Comparison of ENCODE assay signal across 25 cellular contexts in the genomic region with DNA sequence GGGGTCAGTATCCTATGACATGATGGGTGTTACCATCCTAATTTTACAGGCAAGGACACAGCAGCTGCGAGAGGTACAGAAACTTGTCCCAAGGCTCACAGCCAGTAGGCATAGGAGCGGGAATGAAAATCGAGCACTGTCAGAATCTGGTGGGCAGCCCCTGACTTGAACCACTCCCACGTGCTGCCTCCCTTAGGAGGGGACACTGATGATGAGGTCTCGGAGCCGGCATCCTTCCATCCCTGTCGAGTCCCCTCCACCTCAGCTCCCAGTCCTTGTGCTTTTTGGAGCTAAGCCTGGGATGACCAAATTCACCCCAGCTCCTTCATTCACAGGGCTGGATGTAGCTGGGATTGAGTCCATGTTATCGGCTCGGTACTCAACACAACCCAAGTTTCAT. TPM values are rescaled to one million over a fixed set of nuclear protein-coding genes. Genes with fewer than 3 reads are reported as not detected.
"Had no signal": no experiment of that assay in that cellular context is flagged by ENCODE, and none has a peak within 500 bp of the region (broad histone marks: within the 10 kb centered on the region; RNA-seq: fewer than 3 reads in every experiment).

No MANE protein-coding gene starts in this region.

- H2AFZ ChIP-seq: neural progenitor cell had no signal

- ATAC-seq: effector memory CD8-positive, alpha-beta T cell; sciatic nerve; stimulated activated effector memory CD8-positive, alpha-beta T cell treated with anti-CD3 and anti-CD28 coated beads, Interleukin-12 subunit alpha, Interleukin-12 subunit beta, amount 100 ng/mL, for 72 hours had no signal

- H3K4me1 Mint-ChIP-seq: central memory CD8-positive, alpha-beta T cell; immature natural killer cell had no signal

- H3K27ac Mint-ChIP-seq: effector memory CD8-positive, alpha-beta T cell; immature natural killer cell; neural progenitor cell; stimulated activated effector memory CD8-positive, alpha-beta T cell treated with anti-CD3 and anti-CD28 coated beads, Interleukin-12 subunit alpha, Interleukin-12 subunit beta, amount 100 ng/mL, for 72 hours; type B pancreatic cell had no signal

- H3K4me2 ChIP-seq: neural progenitor cell had no signal

- H3K9me3 ChIP-seq: ovary, stomach, thyroid gland had no signal

- DNase-seq: cortex of kidney; effector memory CD8-positive, alpha-beta T cell; hypothalamus; immature natural killer cell; nucleus accumbens; ovary; retina; stimulated activated CD4-positive, alpha-beta T cell treated with anti-CD3 and anti-CD28 coated beads, Interleukin-2, amount 100 ng/mL, for 24 hours; stimulated activated CD4-positive, alpha-beta T cell treated with anti-CD3 and anti-CD28 coated beads, Interleukin-4, amount 100 ng/mL, for 24 hours; stimulated activated naive CD4-positive, alpha-beta T cell treated with Interleukin-2 at 50 U/mL for 16 hours; stomach; thyroid gland had no signal

- H3K36me3 ChIP-seq: neural progenitor cell, ovary, stomach, thyroid gland had no signal

- H3K4me3 Mint-ChIP-seq: central memory CD8-positive, alpha-beta T cell; effector memory CD8-positive, alpha-beta T cell; immature natural killer cell; nephron; neural progenitor cell; stimulated activated effector memory CD8-positive, alpha-beta T cell treated with anti-CD3 and anti-CD28 coated beads, Interleukin-12 subunit alpha, Interleukin-12 subunit beta, amount 100 ng/mL, for 72 hours; type B pancreatic cell had no signal

- H3K9me3 Mint-ChIP-seq: nephron; stimulated activated effector memory CD8-positive, alpha-beta T cell treated with anti-CD3 and anti-CD28 coated beads, Interleukin-12 subunit alpha, Interleukin-12 subunit beta, amount 100 ng/mL, for 72 hours; type B pancreatic cell had no signal

- H3K4me3 ChIP-seq: neural progenitor cell, ovary, stomach, thyroid gland had no signal

- H3K36me3 Mint-ChIP-seq: immature natural killer cell; stimulated activated effector memory CD8-positive, alpha-beta T cell treated with anti-CD3 and anti-CD28 coated beads, Interleukin-12 subunit alpha, Interleukin-12 subunit beta, amount 100 ng/mL, for 72 hours had no signal

- H3K9ac ChIP-seq: neural progenitor cell had no signal

- H3K27me3 ChIP-seq: neural progenitor cell, ovary, stomach, thyroid gland had no signal

- H3K27me3 Mint-ChIP-seq: type B pancreatic cell had no signal

- H3K27ac ChIP-seq: neural progenitor cell, ovary, thyroid gland had no signal

RNA-seq across cellular contexts. Expression of a gene that starts 49.0 kb away (rescaled TPM):
- total RNA-seq: chondrocyte, dermis microvascular lymphatic vessel endothelial cell, fibroblast of villous mesenchyme, lung microvascular endothelial cell, mononuclear cell, pulmonary artery endothelial cell, sciatic nerve had no signal
- polyA plus RNA-seq: immature natural killer cell, keratinocyte had no signal
